7 cellular contexts compared by ENCODE assay signal in genomic region chr5:75189353-75189752, GRCh38.
"Had no signal": no experiment of that assay in that cellular context is flagged by ENCODE, and none has a peak within 500 bp of the region (broad histone marks: within the 10 kb centered on the region; RNA-seq: fewer than 3 reads in every experiment).

No MANE protein-coding gene starts in this region.

- FAIRE-seq: GM12878, GM12891, GM12892, GM18507, GM19239 had no signal

- H3K4me3 ChIP-seq: GM12878 had no signal

- ATAC-seq: GM12878 had no signal

- DNase-seq: GDM1, GF-D8 had no signal
